Comparison of ENCODE assay signal across 8 cellular contexts in genomic region chr2:101387151-101387807, GRCh38. TPM values are rescaled to one million over a fixed set of nuclear protein-coding genes. Genes with fewer than 3 reads are reported as not detected.
A peak's percentile ranks its signal among the peaks of the same experiment; 100 is the strongest.
DNase-seq lines count a peak whose midpoint lies in the region; ATAC-seq and TF ChIP-seq lines count a peak whose summit lies in the region.

Gene CREG2, minus strand, starts transcription at chr2:101387503. Its CDS starts 46 bp downstream, at chr2:101387457.

- WGBS in right lobe of liver (ENCODE audit: insufficient coverage, low coverage, low lambda C conversion rate, missing lambda C conversion rate) = 2% methylated on average over 12 of the region's 79 CpGs

- TF ChIP-seq POLR2A in right lobe of liver (IDR thresholded peaks at IDR 0.05) = no peak

- ATAC-seq in right lobe of liver (peak; percentile 91 to 95 (median 94)), GM18873 (IDR thresholded peaks at IDR 0.05; ENCODE audit: low FRiP score, unreplicated experiment) (no peak), HG02610 (IDR thresholded peaks at IDR 0.05; ENCODE audit: unreplicated experiment) (no peak)

- H3K27me3 ChIP-seq in right lobe of liver = peaks cover 7 to 21% of the 10 kb centered on the region in 2 donors

- peak within 1 kb of the TSS; percentile 25 to 41 (median 27) for H3K4me3 ChIP-seq in right lobe of liver

- H3K4me1 ChIP-seq in ES-I3 (ENCODE audit: insufficient read depth, low read length) = no peaks in the 10 kb centered on the region
- H3K4me1 ChIP-seq in right lobe of liver = peaks cover 0 to 11% (median 0%) of the 10 kb centered on the region in 4 donors

- H3K27ac ChIP-seq in right lobe of liver = no peak within 1 kb of the TSS

- H3K9me3 ChIP-seq in ES-I3 (ENCODE audit: control insufficient read depth, insufficient read depth, low read length) = no peaks in the 10 kb centered on the region
- no peaks in the 10 kb centered on the region for H3K9me3 ChIP-seq in right lobe of liver

- intact Hi-C loops in right lobe of liver (cut with DNase I) = no loop called here

- DNase-seq in NCI-H128 (lab: John Stamatoyannopoulos, UW; ENCODE audit: unreplicated experiment) = peak; percentile 29
- DNase-seq in activated CD4-positive, alpha-beta T cell treated with anti-CD3 and anti-CD28 coated beads, Interleukin-2, amount 50 U/mL, for 24 hours (ENCODE audit: low read depth in 1 of 2, low spot score in 1 of 2) = peak; percentile 24 to 26
- DNase-seq in ecto neural progenitor cell (ENCODE audit: low spot score) = peak; percentile 87
- DNase-seq in right lobe of liver = peak; percentile 73 to 80 (median 79)
- DNase-seq in stimulated activated CD4-positive, alpha-beta T cell treated with anti-CD3 and anti-CD28 coated beads, Interleukin-2, amount 100 ng/mL, for 48 hours = peak; percentile 47 to 57

- TF ChIP-seq CTCF in right lobe of liver (IDR thresholded peaks at IDR 0.05) = peak; percentile 29 to 57 (median 47)

- H3K9ac ChIP-seq in ES-I3 (ENCODE audit: low read depth, low read length) = peak within 1 kb of the TSS; percentile 69; the same call in 1 of the 2 replicates

- no peaks in the 10 kb centered on the region for H3K36me3 ChIP-seq in ES-I3 (ENCODE audit: insufficient read depth, low read length)
- H3K36me3 ChIP-seq in right lobe of liver = no peaks in the 10 kb centered on the region

RNA-seq across cellular contexts. Expression of gene CREG2, which starts in this region (rescaled TPM):
- total RNA-seq in right lobe of liver = under 1 TPM in 1 of 6 experiments, not detected in 5; 0.20 TPM

Comparison
In these comparisons a context has a peak if more than half of its experiments do, and no peak if none do; other contexts are left out.
1. Peak in DNase-seq, ATAC-seq and H3K4me3 ChIP-seq in right lobe of liver; RNA of the gene not detected or under 1 TPM.
2. DNase-seq: peak in every context shown above with its lines; median percentile 87 in ecto neural progenitor cell; 79 in right lobe of liver; 52 in stimulated activated CD4-positive, alpha-beta T cell treated with anti-CD3 and anti-CD28 coated beads, Interleukin-2, amount 100 ng/mL, for 48 hours; 29 in NCI-H128; 25 in activated CD4-positive, alpha-beta T cell treated with anti-CD3 and anti-CD28 coated beads, Interleukin-2, amount 50 U/mL, for 24 hours.